13 cellular contexts compared by ENCODE assay signal in genomic region chr11:114120606-114121005, GRCh38.
"Had no signal": no experiment of that assay in that cellular context is flagged by ENCODE, and none has a peak within 500 bp of the region (broad histone marks: within the 10 kb centered on the region; RNA-seq: fewer than 3 reads in every experiment).

No MANE protein-coding gene starts in this region.

- H3K27me3 ChIP-seq: hepatocyte, transverse colon had no signal

- H3K4me3 ChIP-seq: hepatocyte, transverse colon had no signal

- DNase-seq: activated CD4-positive, alpha-beta T cell treated with anti-CD3 and anti-CD28 coated beads for 1 hour; activated CD4-positive, alpha-beta T cell treated with anti-CD3 and anti-CD28 coated beads, Interleukin-2, amount 50 U/mL, for 4 hours; activated naive CD4-positive, alpha-beta T cell treated with anti-CD3 and anti-CD28 coated beads for 36 hours; activated T-cell treated with anti-CD3 and anti-CD28 coated beads for 4 hours; effector memory CD8-positive, alpha-beta T cell; kidney glomerular epithelial cell; T-helper 1 cell; T1000; transverse colon had no signal

- H2AFZ ChIP-seq: hepatocyte had no signal

- ATAC-seq: effector memory CD8-positive, alpha-beta T cell; SK-N-SH treated with all-trans-retinoic acid at 6 μM for 48 hours; stimulated activated effector memory CD8-positive, alpha-beta T cell treated with anti-CD3 and anti-CD28 coated beads, Interleukin-12 subunit alpha, Interleukin-12 subunit beta, amount 100 ng/mL, for 72 hours had no signal

- H3K27ac ChIP-seq: epithelial cell of prostate, hepatocyte had no signal

- H3K4me2 ChIP-seq: hepatocyte had no signal

- H3K9me3 ChIP-seq: transverse colon had no signal
